In genomic region chr15:60901647-60902046, GRCh38 we compare ENCODE assay signal across 1 cellular context.
A peak's percentile ranks its signal among the peaks of the same experiment; 100 is the strongest.
TF ChIP-seq lines count a peak whose summit lies in the region.

No MANE protein-coding gene starts in this region.

TF ChIP-seq in GM12878, 131 proteins besides CTCF, POLR2A, EP300 and RAD21 (continued from another document):
- TF ChIP-seq ZBTB33 (IDR thresholded peaks at IDR 0.05) (no peak), MTA2 (IDR thresholded peaks at IDR 0.05; ENCODE audit: low read depth) (peak; percentile 78; the same call in 1 of the 2 replicates), ATF2 (IDR thresholded peaks at IDR 0.05; ENCODE audit: low read length) (peak; percentile 100), ZBED1 (IDR thresholded peaks at IDR 0.05; ENCODE audit: borderline replicate concordance) (no peak), ZNF592 (IDR thresholded peaks at IDR 0.05) (0 out of 2 replicates have a peak, but pooled peaks have one; percentile 46), SMAD1 (IDR thresholded peaks at IDR 0.05; ENCODE audit: low read depth, partially characterized antibody) (no peak), IRF4 (IDR thresholded peaks at IDR 0.05; ENCODE audit: low read depth, low read length) (peak; percentile 94), RUNX3 (IDR thresholded peaks at IDR 0.05; ENCODE audit: low read length) (peak; percentile 67), CUX1 (IDR thresholded peaks at IDR 0.05; ENCODE audit: insufficient replicate concordance, low read depth, low read length) (no peak), ATF7 (IDR thresholded peaks at IDR 0.05; ENCODE audit: low read depth) (peak; percentile 99), HCFC1 (IDR thresholded peaks at IDR 0.05; ENCODE audit: low read length) (no peak), REST (IDR thresholded peaks at IDR 0.05; ENCODE audit: low read depth, low read length) (no peak), POLR2AphosphoS2 (IDR thresholded peaks at IDR 0.05; ENCODE audit: low read depth, low read length) (no peak)
TF ChIP-seq in GM12878: peak in this region for 38.
